9 cellular contexts compared by ENCODE assay signal in the genomic region with DNA sequence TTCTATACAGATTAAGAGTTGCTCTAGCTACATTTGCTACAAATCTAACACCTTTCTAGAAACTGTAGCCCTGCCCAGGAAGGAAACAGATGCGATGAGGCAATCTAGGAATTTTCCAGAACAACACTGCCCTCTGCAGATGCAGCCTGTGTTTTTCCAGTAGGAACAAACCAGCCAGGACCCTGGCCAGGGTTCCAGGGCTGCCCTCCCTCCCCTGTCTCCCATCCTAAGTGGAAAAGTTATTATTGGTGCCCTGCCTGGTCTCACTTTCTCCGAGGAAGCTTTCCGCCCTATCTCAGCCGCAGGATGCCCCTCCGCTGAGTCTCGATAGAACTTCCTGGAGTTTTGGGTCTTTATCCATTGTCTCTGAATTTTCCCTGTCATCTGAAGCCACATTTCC. TPM values are rescaled to one million over a fixed set of nuclear protein-coding genes. Genes with fewer than 3 reads are reported as not detected.
DNase-seq lines count a peak whose midpoint lies in the region; ATAC-seq and TF ChIP-seq lines count a peak whose summit lies in the region.
"Not testable (repeated sequence)": the region's sequence is repeated elsewhere in the genome, so short reads cannot be mapped to it uniquely, and the experiment has no call there.
"Had no signal": no experiment of that assay in that cellular context is flagged by ENCODE, and none has a peak within 500 bp of the region (broad histone marks: within the 10 kb centered on the region; RNA-seq: fewer than 3 reads in every experiment).

No MANE protein-coding gene starts in this region.

- not testable (repeated sequence) for H3K4me3 Mint-ChIP-seq in activated CD4-positive, alpha-beta T cell treated with anti-CD3 and anti-CD28 coated beads for 36 hours

- in situ Hi-C loops in GM23248 (cut with MboI), result loop anchor here (25.0 kb wide), 2 partner anchors 156 to 531 kb away; a partner anchor contains a TSS

- H3K36me3 ChIP-seq in BLaER1 treated with 17β-estradiol and CSF1 and Interleukin-3, amounts not matched to agents 10 nM and 100 nM, result peaks cover 64 to 97% (median 83%) of the 10 kb centered on the region in 11 experiments
- H3K36me3 ChIP-seq in GM23248 (ENCODE audit: low read depth), result not testable (repeated sequence)

- WGBS in GM23248 (ENCODE audit: low coverage in 1 of 2, low lambda C conversion rate in 2 of 2, missing lambda C conversion rate in 2 of 2), 2 experiments, result 71 to 74% methylated on average over 6 of the region's 6 CpGs

- not testable (repeated sequence) for H3K9me3 Mint-ChIP-seq in activated CD4-positive, alpha-beta T cell treated with anti-CD3 and anti-CD28 coated beads for 36 hours (ENCODE audit: low read depth)

- not testable (repeated sequence) for H3K27ac Mint-ChIP-seq in activated CD4-positive, alpha-beta T cell treated with anti-CD3 and anti-CD28 coated beads for 36 hours

- H3K4me3 ChIP-seq in BLaER1 treated with 17β-estradiol and CSF1 and Interleukin-3, amounts not matched to agents 10 nM and 100 nM; GM23248; dorsolateral prefrontal cortex: not testable (repeated sequence)

- H3K79me2 ChIP-seq in GM23248 (ENCODE audit: insufficient read depth), result not testable (repeated sequence)

- peak in 54 of 56 donors; percentile 26 to 80 (median 55) for TF ChIP-seq CTCF in dorsolateral prefrontal cortex (IDR thresholded peaks at IDR 0.05 in 54 of 56, conservative IDR thresholded peaks at IDR 0.05 in 2 of 56; ENCODE audit: low read depth in 1 of 56, partially characterized antibody in 56 of 56)

- H3K9me2 ChIP-seq in GM23248 (ENCODE audit: insufficient read depth), result not testable (repeated sequence)

- H3K36me3 Mint-ChIP-seq in activated CD4-positive, alpha-beta T cell treated with anti-CD3 and anti-CD28 coated beads for 36 hours (ENCODE audit: low read depth), result not testable (repeated sequence)

- peak; percentile 61 for DNase-seq in GM23248
- DNase-seq in NCI-H226, result peak; percentile 32
- DNase-seq in activated CD4-positive, alpha-beta T cell treated with anti-CD3 and anti-CD28 coated beads for 36 hours, result not testable (repeated sequence)
- DNase-seq in dorsolateral prefrontal cortex, result peak in 3 of 10 donors; percentile 55 to 75 (median 63)
- DNase-seq in left ventricle myocardium superior, result peak; percentile 51
- peak; percentile 40 for DNase-seq in mucosa of gallbladder (ENCODE audit: low spot score)

- peak overlapping the region in 5 of 11 experiments; percentile 5 to 25 (median 18); a peak in 3 of 22 replicates for H3K9ac ChIP-seq in BLaER1 treated with 17β-estradiol and CSF1 and Interleukin-3, amounts not matched to agents 10 nM and 100 nM
- H3K9ac ChIP-seq in GM23248, result not testable (repeated sequence)

- ATAC-seq in activated CD4-positive, alpha-beta T cell treated with anti-CD3 and anti-CD28 coated beads for 36 hours, result peak; percentile 26
- peak; percentile 80 for ATAC-seq in left ventricle myocardium superior

- intact Hi-C loops in activated CD4-positive, alpha-beta T cell treated with anti-CD3 and anti-CD28 coated beads for 36 hours (cut with DNase I, micrococcal nuclease), result loop anchor here in 1 of 2 experiments (1.0 kb wide), 1 partner anchor 118 kb away; no protein-coding TSS in a partner anchor
- intact Hi-C loops in dorsolateral prefrontal cortex (cut with DNase I), result loop anchor here in 1 of 2 donors (2.0 to 10.0 kb wide), 2 partner anchors 105 to 529 kb away; a partner anchor contains a TSS
- intact Hi-C loops in left ventricle myocardium superior (cut with micrococcal nuclease), result not testable (repeated sequence)

- CTCF ChIA-PET in activated CD4-positive, alpha-beta T cell treated with anti-CD3 and anti-CD28 coated beads for 36 hours (lab: Charles Lee), result not testable (repeated sequence)

- not testable (repeated sequence) for H3F3A ChIP-seq in GM23248 (ENCODE audit: insufficient read depth)

- POLR2A ChIA-PET in activated CD4-positive, alpha-beta T cell treated with anti-CD3 and anti-CD28 coated beads for 36 hours (lab: Charles Lee), result not testable (repeated sequence)

- H3K4me1 ChIP-seq in BLaER1 treated with 17β-estradiol and CSF1 and Interleukin-3, amounts not matched to agents 10 nM and 100 nM, result peaks cover 14 to 34% (median 19%) of the 10 kb centered on the region in 10 experiments
- H3K4me1 ChIP-seq in GM23248 (ENCODE audit: insufficient read depth), result not testable (repeated sequence)

- not testable (repeated sequence) for H3K27ac ChIP-seq in BLaER1 treated with 17β-estradiol and CSF1 and Interleukin-3, amounts not matched to agents 10 nM and 100 nM; GM23248
- H3K27ac ChIP-seq in dorsolateral prefrontal cortex, result peak overlapping the region; percentile 59 to 96 (median 87)
- H3K27ac ChIP-seq in temporal lobe (ENCODE audit: low read depth, low read length), result peak overlapping the region; percentile 67

- H3K27me3 ChIP-seq in BLaER1 treated with 17β-estradiol and CSF1 and Interleukin-3, amounts not matched to agents 10 nM and 100 nM; GM23248 (replicated peaks; ENCODE audit: insufficient read depth); dorsolateral prefrontal cortex: not testable (repeated sequence)

- H3K27me3 Mint-ChIP-seq in activated CD4-positive, alpha-beta T cell treated with anti-CD3 and anti-CD28 coated beads for 36 hours, result not testable (repeated sequence)

- not testable (repeated sequence) for H2AFZ ChIP-seq in GM23248

- H4K20me1 ChIP-seq in BLaER1 treated with 17β-estradiol and CSF1 and Interleukin-3, amounts not matched to agents 10 nM and 100 nM, result peaks cover 0 to 12% (median 0%) of the 10 kb centered on the region in 11 experiments; a peak in 4 of 22 replicates
- H4K20me1 ChIP-seq in GM23248 (ENCODE audit: insufficient read depth), result not testable (repeated sequence)

- peak overlapping the region; percentile 31 to 55 (median 43); a peak in 18 of 22 replicates for H3K4me2 ChIP-seq in BLaER1 treated with 17β-estradiol and CSF1 and Interleukin-3, amounts not matched to agents 10 nM and 100 nM
- H3K4me2 ChIP-seq in GM23248 (ENCODE audit: unreplicated experiment), result not testable (repeated sequence)

- H3K4me1 Mint-ChIP-seq in activated CD4-positive, alpha-beta T cell treated with anti-CD3 and anti-CD28 coated beads for 36 hours, result not testable (repeated sequence)

- not testable (repeated sequence) for H3K9me3 ChIP-seq in BLaER1 treated with 17β-estradiol and CSF1 and Interleukin-3, amounts not matched to agents 10 nM and 100 nM (replicated peaks in 1 of 11); GM23248 (ENCODE audit: low read depth)

RNA-seq across cellular contexts. Expression of a gene that starts 60.0 kb away (rescaled TPM):
- total RNA-seq in GM23248 (2014; rRNA removed; shearing (Covaris generic)), result 3.7 and 8.6 TPM in 2 replicates
- polyA plus RNA-seq in GM23248 (2016; fragmentation: Nextera tagmentation; extraction: Ambion mirVana), result 6.6 and 7.0 TPM in 2 replicates
- 1 to 10 TPM; 4.6 to 5.3 TPM for total RNA-seq in activated CD4-positive, alpha-beta T cell treated with anti-CD3 and anti-CD28 coated beads for 36 hours
- total RNA-seq in dorsolateral prefrontal cortex (10 to 100 TPM; 13.2 to 37.2 (median 22.2) TPM), left ventricle myocardium superior (19.5 TPM), mucosa of gallbladder (28.9 TPM), temporal lobe (12.3 TPM)
- polyA plus RNA-seq: immature natural killer cell had no signal
